In genomic region chr19:12773571-12773970, GRCh38 we compare ENCODE assay signal across 1 cellular context.
TF ChIP-seq lines count a peak whose summit lies in the region.

No MANE protein-coding gene starts in this region.

TF ChIP-seq in HEK293, 187 proteins besides CTCF, POLR2A, EP300 and RAD21 (continued from another document):
- TF ChIP-seq ZNF768 (tag by site-specific recombination; IDR thresholded peaks at IDR 0.05) (no peak), PRDM1 (tag by site-specific recombination; IDR thresholded peaks at IDR 0.05) (peak; percentile 92), INSM2 (tag by site-specific recombination; IDR thresholded peaks at IDR 0.05) (no peak), ZSCAN23 (tag by site-specific recombination; IDR thresholded peaks at IDR 0.05) (no peak), ZBTB7A (tag by site-specific recombination; IDR thresholded peaks at IDR 0.05; ENCODE audit: low read depth) (no peak), PATZ1 (tag by site-specific recombination; IDR thresholded peaks at IDR 0.05) (peak; percentile 23; the same call in 1 of the 2 replicates), ZNF366 (tag by site-specific recombination; conservative IDR thresholded peaks at IDR 0.05) (peak; percentile 57), ZBTB26 (tag by site-specific recombination; optimal IDR thresholded peaks at IDR 0.05) (no peak), ZNF140 (tag by site-specific recombination; IDR thresholded peaks at IDR 0.05) (no peak), ZNF629 (tag by site-specific recombination; IDR thresholded peaks at IDR 0.05) (peak; percentile 50; the same call in 1 of the 2 replicates), ZNF114 (tag by site-specific recombination; IDR thresholded peaks at IDR 0.05) (no peak), SP7 (tag by site-specific recombination; IDR thresholded peaks at IDR 0.05) (peak; percentile 55), ZNF202 (tag by site-specific recombination; IDR thresholded peaks at IDR 0.05; ENCODE audit: borderline replicate concordance) (no peak), REPIN1 (tag by site-specific recombination; IDR thresholded peaks at IDR 0.05; ENCODE audit: low read depth) (no peak), ZNF292 (tag by site-specific recombination; IDR thresholded peaks at IDR 0.05; ENCODE audit: borderline replicate concordance, low read depth) (no peak), ZBTB17 (tag by site-specific recombination; IDR thresholded peaks at IDR 0.05) (peak; percentile 63), ZNF600 (tag by site-specific recombination; IDR thresholded peaks at IDR 0.05) (peak; percentile 91)
